Comparison of ENCODE assay signal across 20 cellular contexts in genomic region chr1:94988356-94988755, GRCh38.
"Had no signal": no experiment of that assay in that cellular context is flagged by ENCODE, and none has a peak within 500 bp of the region (broad histone marks: within the 10 kb centered on the region; RNA-seq: fewer than 3 reads in every experiment).

No MANE protein-coding gene starts in this region.

- H3K4me1 ChIP-seq: prostate gland had no signal

- H3K27me3 ChIP-seq: cardiac muscle cell, tibial nerve, vagina had no signal

- H3K27ac ChIP-seq: cardiac muscle cell, skin epidermis, tibial nerve, vagina had no signal

- H3K4me3 ChIP-seq: cardiac muscle cell, prostate gland, skin epidermis, tibial nerve, vagina had no signal

- ATAC-seq: activated CD8-positive, alpha-beta T cell treated with anti-CD3 and anti-CD28 coated beads for 36 hours; natural killer cell treated with Interleukin-12 subunit alpha and Interleukin-12 subunit beta and Interleukin-15 and Interleukin-18, amount 100 ng/mL, for 72 hours; right cardiac atrium; stimulated activated naive CD8-positive, alpha-beta T cell treated with anti-CD3 and anti-CD28 coated beads, Interleukin-15, Interleukin-2, amounts not matched to agents 100 U/mL and 50 U/mL, for 24 hours had no signal

- DNase-seq: activated B cell treated with CpG ODN at 0.5 μM for 24 hours; activated CD4-positive, alpha-beta T cell treated with anti-CD3 and anti-CD28 coated beads for 48 hours; activated CD8-positive, alpha-beta T cell treated with anti-CD3 and anti-CD28 coated beads for 36 hours; activated effector memory CD4-positive, alpha-beta T cell treated with Interleukin-2 at 50 U/mL for 16 hours; activated naive CD4-positive, alpha-beta T cell treated with anti-CD3 and anti-CD28 coated beads, Interleukin-2, amount 10 ng/mL, durations not matched to agents 7 days and 5 days; activated T-cell treated with anti-CD3 and anti-CD28 coated beads, Interleukin-2, amount 50 U/mL, for 24 hours; immature natural killer cell; mesendoderm; occipital lobe; right cardiac atrium; stimulated activated naive CD8-positive, alpha-beta T cell treated with anti-CD3 and anti-CD28 coated beads, Interleukin-15, Interleukin-2, amounts not matched to agents 100 U/mL and 50 U/mL, for 24 hours; substantia nigra had no signal

- H3K4me1 Mint-ChIP-seq: activated naive CD4-positive, alpha-beta T cell treated with anti-CD3 and anti-CD28 coated beads, Interleukin-2, amount 10 ng/mL, durations not matched to agents 7 days and 5 days had no signal

- H3K36me3 ChIP-seq: cardiac muscle cell, prostate gland, tibial nerve, vagina had no signal

- H3K9me3 ChIP-seq: prostate gland, tibial nerve, vagina had no signal

- H3K4me3 Mint-ChIP-seq: activated B cell treated with CpG ODN at 0.5 μM for 24 hours; activated CD8-positive, alpha-beta T cell treated with anti-CD3 and anti-CD28 coated beads for 36 hours; activated naive CD4-positive, alpha-beta T cell treated with anti-CD3 and anti-CD28 coated beads, Interleukin-2, amount 10 ng/mL, durations not matched to agents 7 days and 5 days; activated T-cell treated with anti-CD3 and anti-CD28 coated beads, Interleukin-2, amount 50 U/mL, for 24 hours; immature natural killer cell; natural killer cell treated with Interleukin-12 subunit alpha and Interleukin-12 subunit beta and Interleukin-15 and Interleukin-18, amount 100 ng/mL, for 72 hours; T-helper 2 cell treated with Interferon-gamma antibody and Interleukin-4, amounts not matched to agents 5 μg/mL and 100 μg/mL, for 36 hours had no signal

- H3K27me3 Mint-ChIP-seq: activated B cell treated with CpG ODN at 0.5 μM for 24 hours; activated CD8-positive, alpha-beta T cell treated with anti-CD3 and anti-CD28 coated beads for 36 hours; activated naive CD4-positive, alpha-beta T cell treated with anti-CD3 and anti-CD28 coated beads, Interleukin-2, amount 10 ng/mL, durations not matched to agents 7 days and 5 days; activated T-cell treated with anti-CD3 and anti-CD28 coated beads, Interleukin-2, amount 50 U/mL, for 24 hours; natural killer cell treated with Interleukin-12 subunit alpha and Interleukin-12 subunit beta and Interleukin-15 and Interleukin-18, amount 100 ng/mL, for 72 hours had no signal

- FAIRE-seq: TTC549 had no signal

- H3K9me3 Mint-ChIP-seq: activated B cell treated with CpG ODN at 0.5 μM for 24 hours; activated CD8-positive, alpha-beta T cell treated with anti-CD3 and anti-CD28 coated beads for 36 hours; activated naive CD4-positive, alpha-beta T cell treated with anti-CD3 and anti-CD28 coated beads, Interleukin-2, amount 10 ng/mL, durations not matched to agents 7 days and 5 days; activated T-cell treated with anti-CD3 and anti-CD28 coated beads, Interleukin-2, amount 50 U/mL, for 24 hours; immature natural killer cell; natural killer cell treated with Interleukin-12 subunit alpha and Interleukin-12 subunit beta and Interleukin-15 and Interleukin-18, amount 100 ng/mL, for 72 hours; T-helper 2 cell treated with Interferon-gamma antibody and Interleukin-4, amounts not matched to agents 5 μg/mL and 100 μg/mL, for 36 hours had no signal

- H3K36me3 Mint-ChIP-seq: activated naive CD4-positive, alpha-beta T cell treated with anti-CD3 and anti-CD28 coated beads, Interleukin-2, amount 10 ng/mL, durations not matched to agents 7 days and 5 days; natural killer cell treated with Interleukin-12 subunit alpha and Interleukin-12 subunit beta and Interleukin-15 and Interleukin-18, amount 100 ng/mL, for 72 hours had no signal

- H3K27ac Mint-ChIP-seq: activated B cell treated with CpG ODN at 0.5 μM for 24 hours; activated CD8-positive, alpha-beta T cell treated with anti-CD3 and anti-CD28 coated beads for 36 hours; activated naive CD4-positive, alpha-beta T cell treated with anti-CD3 and anti-CD28 coated beads, Interleukin-2, amount 10 ng/mL, durations not matched to agents 7 days and 5 days; activated T-cell treated with anti-CD3 and anti-CD28 coated beads, Interleukin-2, amount 50 U/mL, for 24 hours; immature natural killer cell; natural killer cell treated with Interleukin-12 subunit alpha and Interleukin-12 subunit beta and Interleukin-15 and Interleukin-18, amount 100 ng/mL, for 72 hours; T-helper 2 cell treated with Interferon-gamma antibody and Interleukin-4, amounts not matched to agents 5 μg/mL and 100 μg/mL, for 36 hours had no signal
